ENCODE assay signal across 20 cellular contexts in genomic region chr13:23865898-23866297, GRCh38. TPM values are rescaled to one million over a fixed set of nuclear protein-coding genes. Genes with fewer than 3 reads are reported as not detected.
DNase-seq lines count a peak whose midpoint lies in the region; ATAC-seq and TF ChIP-seq lines count a peak whose summit lies in the region.
"Had no signal": no experiment of that assay in that cellular context is flagged by ENCODE, and none has a peak within 500 bp of the region (broad histone marks: within the 10 kb centered on the region; RNA-seq: fewer than 3 reads in every experiment).

No MANE protein-coding gene starts in this region.

- CTCF ChIA-PET in OCI-LY7 (lab: Charles Lee; ENCODE audit: unreplicated experiment): no interaction called here

- H3K27me3 Mint-ChIP-seq in H9 (ENCODE audit: low read depth) (no peaks in the 10 kb centered on the region), GM23338 (ENCODE audit: insufficient read depth, low read depth, poor library complexity) (no peaks in the 10 kb centered on the region)
- H3K27me3 Mint-ChIP-seq: CD4-positive, CD25-positive, alpha-beta regulatory T cell had no signal

- H3K9me3 Mint-ChIP-seq in H9 (no peaks in the 10 kb centered on the region), GM23338 (no peaks in the 10 kb centered on the region)
- H3K9me3 Mint-ChIP-seq: CD4-positive, CD25-positive, alpha-beta regulatory T cell had no signal

- no peak overlapping the region for H3K56ac ChIP-seq in H9 (ENCODE audit: insufficient read length, low read depth, low read length)

- H2BK15ac ChIP-seq in H9 (ENCODE audit: low read depth, low read length): no peak overlapping the region

- H3K27ac Mint-ChIP-seq in H9 (peak overlapping the region in 2 of 3 experiments; percentile 4 to 40; a peak in 2 of 7 replicates), GM23338 (no peak overlapping the region)
- H3K27ac Mint-ChIP-seq: CD4-positive, CD25-positive, alpha-beta regulatory T cell had no signal

- H2BK5ac ChIP-seq in H9 (ENCODE audit: insufficient read length, low read length): no peak overlapping the region

- H4K8ac ChIP-seq in H9 (replicated peaks; ENCODE audit: insufficient read length, low read depth, low read length): no peak overlapping the region

- no peak for ATAC-seq in GM23338

- no peak overlapping the region for H3K9ac ChIP-seq in H9 (ENCODE audit: extremely low read depth, insufficient read length, low read length)

- H2BK12ac ChIP-seq in H9 (ENCODE audit: insufficient read length, low read depth, low read length): no peak overlapping the region

- no peak overlapping the region for H2AK5ac ChIP-seq in H9 (ENCODE audit: insufficient read length, low read length)

- no peak for TF ChIP-seq CTCF in H9 (conservative IDR thresholded peaks at IDR 0.05)
- no peak for TF ChIP-seq CTCF in OCI-LY7 (conservative IDR thresholded peaks at IDR 0.05; ENCODE audit: low read length)
- no peak for TF ChIP-seq CTCF in GM23338 (conservative IDR thresholded peaks at IDR 0.05; ENCODE audit: low read depth in 2 of 2)

- BruUV-seq in OCI-LY7 (replicated peaks; lab: Mats Ljungman, UMichigan): no TSS peak

- no peak overlapping the region for H3K18ac ChIP-seq in H9 (ENCODE audit: insufficient read length, low read depth, low read length)

- H3K9me2 ChIP-seq in OCI-LY7 (ENCODE audit: insufficient read depth, low read length): no peaks in the 10 kb centered on the region
- no peaks in the 10 kb centered on the region for H3K9me2 ChIP-seq in GM23338 (ENCODE audit: insufficient read depth)

- no peaks in the 10 kb centered on the region for H3K4me1 Mint-ChIP-seq in H9
- H3K4me1 Mint-ChIP-seq in GM23338: no peaks in the 10 kb centered on the region
- H3K4me1 Mint-ChIP-seq: CD4-positive, CD25-positive, alpha-beta regulatory T cell had no signal

- 100% methylated on average over 3 of the region's 7 CpGs for WGBS in H9 (ENCODE audit: extremely low coverage, insufficient read length, low lambda C conversion rate)

- H4K5ac ChIP-seq in H9 (ENCODE audit: insufficient read length, low read depth, low read length): no peak overlapping the region

- H3K9me3 ChIP-seq in H9 (ENCODE audit: control insufficient read depth, low read depth, low read length) (no peaks in the 10 kb centered on the region), OCI-LY7 (ENCODE audit: low read length) (no peaks in the 10 kb centered on the region)
- H3K9me3 ChIP-seq: HAP-1, SJCRH30 had no signal

- H3K36me3 ChIP-seq in OCI-LY7 (ENCODE audit: insufficient read depth, low read length) (peaks cover 5% of the 10 kb centered on the region; the same call in 1 of the 2 replicates), GM23338 (ENCODE audit: insufficient read depth) (no peaks in the 10 kb centered on the region)
- H3K36me3 ChIP-seq: HAP-1, SJCRH30 had no signal

- no peak overlapping the region for H3K14ac ChIP-seq in H9 (ENCODE audit: insufficient read depth, low read length)

- H3K23ac ChIP-seq in H9 (ENCODE audit: insufficient read length, low read depth, low read length): no peak overlapping the region

- no peaks in the 10 kb centered on the region for H3K23me2 ChIP-seq in H9 (ENCODE audit: insufficient read length, low read depth, low read length, poor library complexity, severe bottlenecking)

- no peaks in the 10 kb centered on the region for H3K27me3 ChIP-seq in H9 (ENCODE audit: insufficient read depth, low read length)
- no peaks in the 10 kb centered on the region for H3K27me3 ChIP-seq in GM23338 (ENCODE audit: insufficient read depth)
- H3K27me3 ChIP-seq: SJCRH30 had no signal

- intact Hi-C loops in OCI-LY7 (cut with micrococcal nuclease; ENCODE audit: unreplicated experiment): no loop called here

- H4K91ac ChIP-seq in H9 (ENCODE audit: insufficient read length, low read depth, low read length): no peak overlapping the region

- H3K79me1 ChIP-seq in H9 (ENCODE audit: insufficient read depth, low read depth, low read length, poor library complexity, severe bottlenecking): no peaks in the 10 kb centered on the region

- H3K79me2 ChIP-seq in H9 (ENCODE audit: insufficient read depth, low read length): no peaks in the 10 kb centered on the region
- no peaks in the 10 kb centered on the region for H3K79me2 ChIP-seq in OCI-LY7 (ENCODE audit: insufficient read depth, low read depth, low read length)
- H3K79me2 ChIP-seq in GM23338 (replicated peaks; ENCODE audit: insufficient read depth): no peaks in the 10 kb centered on the region

- POLR2A ChIA-PET in OCI-LY7 (lab: Charles Lee): interaction anchor here (0.5 to 0.7 kb wide), 3 partner anchors 179 to 214 kb away, joined by 3 to 5 read pairs (median 3); no protein-coding TSS in a partner anchor

- H3K27ac ChIP-seq in H9 (ENCODE audit: insufficient read length, low read depth, low read length) (no peak overlapping the region), OCI-LY7 (ENCODE audit: low read depth, low read length, poor library complexity, severe bottlenecking) (no peak overlapping the region), GM23338 (ENCODE audit: low read depth) (no peak overlapping the region)
- H3K27ac ChIP-seq: RWPE1, SJCRH30 had no signal

- H2AFZ ChIP-seq in H9 (ENCODE audit: low read length): no peak overlapping the region
- H2AFZ ChIP-seq in OCI-LY7 (ENCODE audit: low read length): no peak overlapping the region
- no peak overlapping the region for H2AFZ ChIP-seq in GM23338

- H4K20me1 ChIP-seq in H9 (ENCODE audit: control insufficient read depth, insufficient read depth, insufficient read length) (no peaks in the 10 kb centered on the region), OCI-LY7 (ENCODE audit: insufficient read depth, low read length) (no peaks in the 10 kb centered on the region), GM23338 (replicated peaks; ENCODE audit: insufficient read depth) (no peaks in the 10 kb centered on the region)

- DNase-seq in ELF-1 (ENCODE audit: low read depth, low spot score): peak; percentile 45
- DNase-seq in H9: no peak
- peak; percentile 19 for DNase-seq in OCI-LY7 (ENCODE audit: low spot score)
- DNase-seq in left kidney (ENCODE audit: low read depth, low spot score): peak; percentile 41
- no peak for DNase-seq in ecto neural progenitor cell (ENCODE audit: low spot score)
- no peak for DNase-seq in activated CD8-positive, alpha-beta memory T cell treated with anti-CD3 and anti-CD28 coated beads, Interleukin-2, amount 50 U/mL, for 48 hours
- no peak for DNase-seq in GM23338 (ENCODE audit: low spot score)
- DNase-seq: ACHN; CD4-positive, CD25-positive, alpha-beta regulatory T cell; DMS53; KBM-7; NCI-H1930; NCI-H2171; NCI-H774; OCI-M1; SJCRH30 had no signal

- no peak overlapping the region for H3K4me2 ChIP-seq in H9 (ENCODE audit: insufficient read depth, insufficient read length, low read length)
- H3K4me2 ChIP-seq in OCI-LY7 (ENCODE audit: low read length): no peak overlapping the region
- no peak overlapping the region for H3K4me2 ChIP-seq in GM23338

- H3K4me3 ChIP-seq in OCI-LY7 (ENCODE audit: low read depth, low read length, poor library complexity, severe bottlenecking) (no peak overlapping the region), GM23338 (no peak overlapping the region)
- H3K4me3 ChIP-seq: HAP-1, SJCRH30 had no signal

- no peak overlapping the region for H3T11ph ChIP-seq in H9 (ENCODE audit: low read length)

- H3K36me3 Mint-ChIP-seq in H9 (ENCODE audit: insufficient read depth in 1 of 3, low read depth in 3 of 3) (peaks cover 0 to 3% (median 0%) of the 10 kb centered on the region in 3 experiments; a peak in 1 of 7 replicates), GM23338 (ENCODE audit: low read depth) (no peaks in the 10 kb centered on the region)

- no peak overlapping the region for H2BK120ac ChIP-seq in H9 (ENCODE audit: low read depth, low read length, poor library complexity, severe bottlenecking)

- H3K4ac ChIP-seq in H9 (ENCODE audit: low read depth, low read length): no peak overlapping the region

- H3K4me3 Mint-ChIP-seq in H9 (no peak overlapping the region), GM23338 (no peak overlapping the region)
- H3K4me3 Mint-ChIP-seq: CD4-positive, CD25-positive, alpha-beta regulatory T cell had no signal

- no peak overlapping the region for H2BK20ac ChIP-seq in H9 (ENCODE audit: low read depth, low read length, poor library complexity, severe bottlenecking)

- no peaks in the 10 kb centered on the region for H3F3A ChIP-seq in GM23338 (replicated peaks; ENCODE audit: low read depth)

- H3K4me1 ChIP-seq in H9 (ENCODE audit: insufficient read depth, low read length): no peaks in the 10 kb centered on the region
- no peaks in the 10 kb centered on the region for H3K4me1 ChIP-seq in OCI-LY7 (ENCODE audit: insufficient read depth, low read length, poor library complexity, severe bottlenecking)
- no peaks in the 10 kb centered on the region for H3K4me1 ChIP-seq in GM23338 (ENCODE audit: insufficient read depth)
- H3K4me1 ChIP-seq: HAP-1 had no signal

TF ChIP-seq in GM23338, 12 proteins besides CTCF, POLR2A, EP300 and RAD21 (continues in another document):
- TF ChIP-seq ETS1 (IDR thresholded peaks at IDR 0.05) (no peak), JUNB (IDR thresholded peaks at IDR 0.05; ENCODE audit: unreplicated experiment) (no peak)

RNA-seq across cellular contexts. Expression of gene MIPEP, which starts 23.3 kb away (rescaled TPM):
- total RNA-seq in H9 (2021): 18.5 and 19.5 TPM in 2 replicates
- 13.5 and 15.5 TPM in 2 replicates for total RNA-seq in OCI-LY7 (2014; rRNA removed; shearing (Covaris generic))
- 12.9 and 15.7 TPM in 2 replicates for total RNA-seq in OCI-LY7 (2022)
- 20.8 and 24.8 TPM in 2 replicates for total RNA-seq in GM23338 (2014; rRNA removed; shearing (Covaris generic))
- polyA plus RNA-seq in GM23338 (2016; fragmentation: Nextera tagmentation; extraction: Ambion mirVana): 16.8 and 22.5 TPM in 2 replicates

RNA-seq across cellular contexts. Expression of gene C1QTNF9B, which starts 31.4 kb away (rescaled TPM):
- total RNA-seq in H9 (2021): not detected in 2 replicates
- total RNA-seq in OCI-LY7 (2014; rRNA removed; shearing (Covaris generic)): not detected in 2 replicates
- total RNA-seq in OCI-LY7 (2022): not detected in 2 replicates
- total RNA-seq in GM23338 (2014; rRNA removed; shearing (Covaris generic)): 0.28 and 1.7 TPM in 2 replicates
- 0.19 and 0.27 TPM in 2 replicates for polyA plus RNA-seq in GM23338 (2016; fragmentation: Nextera tagmentation; extraction: Ambion mirVana)
- total RNA-seq: CD4-positive, CD25-positive, alpha-beta regulatory T cell; MCF 10A; NCI-H460; SJCRH30 had no signal
- polyA plus RNA-seq: CD4-positive, CD25-positive, alpha-beta regulatory T cell had no signal

Comparison
In these comparisons a context has a peak if more than half of its experiments do, and no peak if none do; other contexts are left out.
1. DNase-seq: peak in ELF-1 (single experiment), OCI-LY7 (single experiment) and left kidney (single experiment); none in H9 (single experiment), ecto neural progenitor cell (single experiment), activated CD8-positive, alpha-beta memory T cell treated with anti-CD3 and anti-CD28 coated beads, Interleukin-2, amount 50 U/mL, for 48 hours (single experiment) and GM23338 (single experiment).